1 cellular context compared by ENCODE assay signal in genomic region chr5:132788508-132788907, GRCh38.
TF ChIP-seq lines count a peak whose summit lies in the region.

No MANE protein-coding gene starts in this region.

TF ChIP-seq in K562, 482 proteins besides CTCF, POLR2A, EP300 and RAD21 (continued from another document and continues in another):
- TF ChIP-seq TBP (optimal IDR thresholded peaks at IDR 0.05; ENCODE audit: low read depth, low read length) (peak; percentile 44), ARID2 (IDR thresholded peaks at IDR 0.05) (no peak), ELK3 (CRISPR knock-in tag; IDR thresholded peaks at IDR 0.05) (no peak), RCOR1 (IDR thresholded peaks at IDR 0.05; ENCODE audit: borderline replicate concordance in 1 of 2, low read depth in 2 of 2, low read length in 2 of 2) (peak in 1 of 2 experiments; percentile 75; a peak in 1 of 4 replicates), CBFA2T2 (conservative IDR thresholded peaks at IDR 0.05) (peak; percentile 72), KAT2B (IDR thresholded peaks at IDR 0.05; ENCODE audit: low read depth, low read length) (no peak), SRSF9 (IDR thresholded peaks at IDR 0.05; ENCODE audit: borderline replicate concordance, low read depth, low read length) (no peak), FOXP1 (CRISPR knock-in tag; IDR thresholded peaks at IDR 0.05) (no peak), ZNF263 (CRISPR knock-in tag; IDR thresholded peaks at IDR 0.05; ENCODE audit: borderline replicate concordance) (0 out of 2 replicates have a peak, but pooled peaks have one; percentile 4), BCL6 (CRISPR knock-in tag; IDR thresholded peaks at IDR 0.05) (no peak), TEAD4 (IDR thresholded peaks at IDR 0.05; ENCODE audit: low read length) (peak; percentile 53; the same call in 1 of the 2 replicates), TEAD4 (CRISPR knock-in tag; IDR thresholded peaks at IDR 0.05; ENCODE audit: borderline replicate concordance) (no peak), RFX7 (CRISPR knock-in tag; IDR thresholded peaks at IDR 0.05) (no peak), POLR3A (IDR thresholded peaks at IDR 0.05; ENCODE audit: borderline replicate concordance, extremely low read depth, insufficient read depth, insufficient read length) (no peak), TAF1 (IDR thresholded peaks at IDR 0.05; ENCODE audit: control insufficient read depth, extremely low read depth, insufficient read depth, low read length, severe bottlenecking) (no peak), TEAD1 (CRISPR knock-in tag; IDR thresholded peaks at IDR 0.05) (no peak), MEIS2 (IDR thresholded peaks at IDR 0.05; ENCODE audit: partially characterized antibody) (peak; percentile 95), ZNF197 (CRISPR knock-in tag; IDR thresholded peaks at IDR 0.05; ENCODE audit: low read depth) (no peak), CREBBP (IDR thresholded peaks at IDR 0.05; ENCODE audit: low read depth, low read length) (no peak), ZNF175 (CRISPR knock-in tag; IDR thresholded peaks at IDR 0.05; ENCODE audit: low read depth) (no peak), DACH1 (IDR thresholded peaks at IDR 0.05; ENCODE audit: partially characterized antibody) (peak; percentile 20), ETV1 (tag; conservative IDR thresholded peaks at IDR 0.05; ENCODE audit: low read depth) (no peak), ZNF253 (CRISPR knock-in tag; conservative IDR thresholded peaks at IDR 0.05) (no peak), RNF219 (CRISPR knock-in tag; IDR thresholded peaks at IDR 0.05) (no peak), MAFK (IDR thresholded peaks at IDR 0.05; ENCODE audit: low read length) (no peak), TOE1 (IDR thresholded peaks at IDR 0.05; ENCODE audit: borderline replicate concordance) (0 out of 2 replicates have a peak, but pooled peaks have one; percentile 8), TOE1 (CRISPR knock-in tag; IDR thresholded peaks at IDR 0.05; ENCODE audit: borderline replicate concordance, low read depth) (no peak), NR4A1 (CRISPR knock-in tag; IDR thresholded peaks at IDR 0.05) (no peak), NR4A1 (tag; IDR thresholded peaks at IDR 0.05) (no peak), FOXK1 (CRISPR knock-in tag; IDR thresholded peaks at IDR 0.05; ENCODE audit: borderline replicate concordance) (no peak), SNIP1 (IDR thresholded peaks at IDR 0.05; ENCODE audit: low read depth) (no peak), SPI1 (IDR thresholded peaks at IDR 0.05; ENCODE audit: borderline replicate concordance, low read depth, low read length) (no peak), CBFA2T3 (IDR thresholded peaks at IDR 0.05) (peak; percentile 86), MCM2 (IDR thresholded peaks at IDR 0.05; ENCODE audit: low read depth) (no peak), L3MBTL2 (IDR thresholded peaks at IDR 0.05) (no peak), POLR2H (tag; IDR thresholded peaks at IDR 0.05; ENCODE audit: low read depth) (no peak), HIVEP1 (CRISPR knock-in tag; IDR thresholded peaks at IDR 0.05) (no peak), ZNF583 (CRISPR knock-in tag; IDR thresholded peaks at IDR 0.05) (no peak), ARID3A (IDR thresholded peaks at IDR 0.05; ENCODE audit: borderline replicate concordance, low read depth, low read length) (peak; percentile 69)
- TF ChIP-seq, protein P1, sequence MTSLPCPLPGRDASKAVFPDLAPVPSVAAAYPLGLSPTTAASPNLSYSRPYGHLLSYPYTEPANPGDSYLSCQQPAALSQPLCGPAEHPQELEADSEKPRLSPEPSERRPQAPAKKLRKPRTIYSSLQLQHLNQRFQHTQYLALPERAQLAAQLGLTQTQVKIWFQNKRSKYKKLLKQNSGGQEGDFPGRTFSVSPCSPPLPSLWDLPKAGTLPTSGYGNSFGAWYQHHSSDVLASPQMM (CRISPR knock-in tag; IDR thresholded peaks at IDR 0.05), result no peak
- TF ChIP-seq, protein P2, sequence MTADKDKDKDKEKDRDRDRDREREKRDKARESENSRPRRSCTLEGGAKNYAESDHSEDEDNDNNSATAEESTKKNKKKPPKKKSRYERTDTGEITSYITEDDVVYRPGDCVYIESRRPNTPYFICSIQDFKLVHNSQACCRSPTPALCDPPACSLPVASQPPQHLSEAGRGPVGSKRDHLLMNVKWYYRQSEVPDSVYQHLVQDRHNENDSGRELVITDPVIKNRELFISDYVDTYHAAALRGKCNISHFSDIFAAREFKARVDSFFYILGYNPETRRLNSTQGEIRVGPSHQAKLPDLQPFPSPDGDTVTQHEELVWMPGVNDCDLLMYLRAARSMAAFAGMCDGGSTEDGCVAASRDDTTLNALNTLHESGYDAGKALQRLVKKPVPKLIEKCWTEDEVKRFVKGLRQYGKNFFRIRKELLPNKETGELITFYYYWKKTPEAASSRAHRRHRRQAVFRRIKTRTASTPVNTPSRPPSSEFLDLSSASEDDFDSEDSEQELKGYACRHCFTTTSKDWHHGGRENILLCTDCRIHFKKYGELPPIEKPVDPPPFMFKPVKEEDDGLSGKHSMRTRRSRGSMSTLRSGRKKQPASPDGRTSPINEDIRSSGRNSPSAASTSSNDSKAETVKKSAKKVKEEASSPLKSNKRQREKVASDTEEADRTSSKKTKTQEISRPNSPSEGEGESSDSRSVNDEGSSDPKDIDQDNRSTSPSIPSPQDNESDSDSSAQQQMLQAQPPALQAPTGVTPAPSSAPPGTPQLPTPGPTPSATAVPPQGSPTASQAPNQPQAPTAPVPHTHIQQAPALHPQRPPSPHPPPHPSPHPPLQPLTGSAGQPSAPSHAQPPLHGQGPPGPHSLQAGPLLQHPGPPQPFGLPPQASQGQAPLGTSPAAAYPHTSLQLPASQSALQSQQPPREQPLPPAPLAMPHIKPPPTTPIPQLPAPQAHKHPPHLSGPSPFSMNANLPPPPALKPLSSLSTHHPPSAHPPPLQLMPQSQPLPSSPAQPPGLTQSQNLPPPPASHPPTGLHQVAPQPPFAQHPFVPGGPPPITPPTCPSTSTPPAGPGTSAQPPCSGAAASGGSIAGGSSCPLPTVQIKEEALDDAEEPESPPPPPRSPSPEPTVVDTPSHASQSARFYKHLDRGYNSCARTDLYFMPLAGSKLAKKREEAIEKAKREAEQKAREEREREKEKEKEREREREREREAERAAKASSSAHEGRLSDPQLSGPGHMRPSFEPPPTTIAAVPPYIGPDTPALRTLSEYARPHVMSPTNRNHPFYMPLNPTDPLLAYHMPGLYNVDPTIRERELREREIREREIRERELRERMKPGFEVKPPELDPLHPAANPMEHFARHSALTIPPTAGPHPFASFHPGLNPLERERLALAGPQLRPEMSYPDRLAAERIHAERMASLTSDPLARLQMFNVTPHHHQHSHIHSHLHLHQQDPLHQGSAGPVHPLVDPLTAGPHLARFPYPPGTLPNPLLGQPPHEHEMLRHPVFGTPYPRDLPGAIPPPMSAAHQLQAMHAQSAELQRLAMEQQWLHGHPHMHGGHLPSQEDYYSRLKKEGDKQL (CRISPR knock-in tag; IDR thresholded peaks at IDR 0.05; ENCODE audit: borderline replicate concordance), result no peak
- TF ChIP-seq, protein P3, sequence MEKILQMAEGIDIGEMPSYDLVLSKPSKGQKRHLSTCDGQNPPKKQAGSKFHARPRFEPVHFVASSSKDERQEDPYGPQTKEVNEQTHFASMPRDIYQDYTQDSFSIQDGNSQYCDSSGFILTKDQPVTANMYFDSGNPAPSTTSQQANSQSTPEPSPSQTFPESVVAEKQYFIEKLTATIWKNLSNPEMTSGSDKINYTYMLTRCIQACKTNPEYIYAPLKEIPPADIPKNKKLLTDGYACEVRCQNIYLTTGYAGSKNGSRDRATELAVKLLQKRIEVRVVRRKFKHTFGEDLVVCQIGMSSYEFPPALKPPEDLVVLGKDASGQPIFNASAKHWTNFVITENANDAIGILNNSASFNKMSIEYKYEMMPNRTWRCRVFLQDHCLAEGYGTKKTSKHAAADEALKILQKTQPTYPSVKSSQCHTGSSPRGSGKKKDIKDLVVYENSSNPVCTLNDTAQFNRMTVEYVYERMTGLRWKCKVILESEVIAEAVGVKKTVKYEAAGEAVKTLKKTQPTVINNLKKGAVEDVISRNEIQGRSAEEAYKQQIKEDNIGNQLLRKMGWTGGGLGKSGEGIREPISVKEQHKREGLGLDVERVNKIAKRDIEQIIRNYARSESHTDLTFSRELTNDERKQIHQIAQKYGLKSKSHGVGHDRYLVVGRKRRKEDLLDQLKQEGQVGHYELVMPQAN (IDR thresholded peaks at IDR 0.05; ENCODE audit: borderline replicate concordance), result no peak
- TF ChIP-seq, protein P4, sequence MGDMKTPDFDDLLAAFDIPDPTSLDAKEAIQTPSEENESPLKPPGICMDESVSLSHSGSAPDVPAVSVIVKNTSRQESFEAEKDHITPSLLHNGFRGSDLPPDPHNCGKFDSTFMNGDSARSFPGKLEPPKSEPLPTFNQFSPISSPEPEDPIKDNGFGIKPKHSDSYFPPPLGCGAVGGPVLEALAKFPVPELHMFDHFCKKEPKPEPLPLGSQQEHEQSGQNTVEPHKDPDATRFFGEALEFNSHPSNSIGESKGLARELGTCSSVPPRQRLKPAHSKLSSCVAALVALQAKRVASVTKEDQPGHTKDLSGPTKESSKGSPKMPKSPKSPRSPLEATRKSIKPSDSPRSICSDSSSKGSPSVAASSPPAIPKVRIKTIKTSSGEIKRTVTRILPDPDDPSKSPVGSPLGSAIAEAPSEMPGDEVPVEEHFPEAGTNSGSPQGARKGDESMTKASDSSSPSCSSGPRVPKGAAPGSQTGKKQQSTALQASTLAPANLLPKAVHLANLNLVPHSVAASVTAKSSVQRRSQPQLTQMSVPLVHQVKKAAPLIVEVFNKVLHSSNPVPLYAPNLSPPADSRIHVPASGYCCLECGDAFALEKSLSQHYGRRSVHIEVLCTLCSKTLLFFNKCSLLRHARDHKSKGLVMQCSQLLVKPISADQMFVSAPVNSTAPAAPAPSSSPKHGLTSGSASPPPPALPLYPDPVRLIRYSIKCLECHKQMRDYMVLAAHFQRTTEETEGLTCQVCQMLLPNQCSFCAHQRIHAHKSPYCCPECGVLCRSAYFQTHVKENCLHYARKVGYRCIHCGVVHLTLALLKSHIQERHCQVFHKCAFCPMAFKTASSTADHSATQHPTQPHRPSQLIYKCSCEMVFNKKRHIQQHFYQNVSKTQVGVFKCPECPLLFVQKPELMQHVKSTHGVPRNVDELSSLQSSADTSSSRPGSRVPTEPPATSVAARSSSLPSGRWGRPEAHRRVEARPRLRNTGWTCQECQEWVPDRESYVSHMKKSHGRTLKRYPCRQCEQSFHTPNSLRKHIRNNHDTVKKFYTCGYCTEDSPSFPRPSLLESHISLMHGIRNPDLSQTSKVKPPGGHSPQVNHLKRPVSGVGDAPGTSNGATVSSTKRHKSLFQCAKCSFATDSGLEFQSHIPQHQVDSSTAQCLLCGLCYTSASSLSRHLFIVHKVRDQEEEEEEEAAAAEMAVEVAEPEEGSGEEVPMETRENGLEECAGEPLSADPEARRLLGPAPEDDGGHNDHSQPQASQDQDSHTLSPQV (IDR thresholded peaks at IDR 0.05), result peak; percentile 71; the same call in 1 of the 2 replicates
- TF ChIP-seq, protein P5, sequence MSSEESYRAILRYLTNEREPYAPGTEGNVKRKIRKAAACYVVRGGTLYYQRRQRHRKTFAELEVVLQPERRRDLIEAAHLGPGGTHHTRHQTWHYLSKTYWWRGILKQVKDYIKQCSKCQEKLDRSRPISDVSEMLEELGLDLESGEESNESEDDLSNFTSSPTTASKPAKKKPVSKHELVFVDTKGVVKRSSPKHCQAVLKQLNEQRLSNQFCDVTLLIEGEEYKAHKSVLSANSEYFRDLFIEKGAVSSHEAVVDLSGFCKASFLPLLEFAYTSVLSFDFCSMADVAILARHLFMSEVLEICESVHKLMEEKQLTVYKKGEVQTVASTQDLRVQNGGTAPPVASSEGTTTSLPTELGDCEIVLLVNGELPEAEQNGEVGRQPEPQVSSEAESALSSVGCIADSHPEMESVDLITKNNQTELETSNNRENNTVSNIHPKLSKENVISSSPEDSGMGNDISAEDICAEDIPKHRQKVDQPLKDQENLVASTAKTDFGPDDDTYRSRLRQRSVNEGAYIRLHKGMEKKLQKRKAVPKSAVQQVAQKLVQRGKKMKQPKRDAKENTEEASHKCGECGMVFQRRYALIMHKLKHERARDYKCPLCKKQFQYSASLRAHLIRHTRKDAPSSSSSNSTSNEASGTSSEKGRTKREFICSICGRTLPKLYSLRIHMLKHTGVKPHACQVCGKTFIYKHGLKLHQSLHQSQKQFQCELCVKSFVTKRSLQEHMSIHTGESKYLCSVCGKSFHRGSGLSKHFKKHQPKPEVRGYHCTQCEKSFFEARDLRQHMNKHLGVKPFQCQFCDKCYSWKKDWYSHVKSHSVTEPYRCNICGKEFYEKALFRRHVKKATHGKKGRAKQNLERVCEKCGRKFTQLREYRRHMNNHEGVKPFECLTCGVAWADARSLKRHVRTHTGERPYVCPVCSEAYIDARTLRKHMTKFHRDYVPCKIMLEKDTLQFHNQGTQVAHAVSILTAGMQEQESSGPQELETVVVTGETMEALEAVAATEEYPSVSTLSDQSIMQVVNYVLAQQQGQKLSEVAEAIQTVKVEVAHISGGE (CRISPR knock-in tag; IDR thresholded peaks at IDR 0.05), result 0 out of 6 replicates have a peak, but pooled peaks of 1 of the 3 experiments have one; percentile 50
